In genomic region chr12:104985206-104985605, GRCh38 we compare ENCODE assay signal across 9 cellular contexts. TPM values are rescaled to one million over a fixed set of nuclear protein-coding genes. Genes with fewer than 3 reads are reported as not detected.
DNase-seq lines count a peak whose midpoint lies in the region; ATAC-seq, FAIRE-seq and TF ChIP-seq lines count a peak whose summit lies in the region.
"Had no signal": no experiment of that assay in that cellular context is flagged by ENCODE, and none has a peak within 500 bp of the region (broad histone marks: within the 10 kb centered on the region; RNA-seq: fewer than 3 reads in every experiment).

No MANE protein-coding gene starts in this region.

- WGBS in stomach, 5 donors, result 84 to 92% (median 91%) methylated on average over 4 of the region's 4 CpGs

- H3K4me3 Mint-ChIP-seq in activated CD4-positive, alpha-beta T cell treated with anti-CD3 and anti-CD28 coated beads, Interleukin-2, amount 10 ng/mL, durations not matched to agents 24 days and 14 days, result peak overlapping the region; percentile 89
- peak overlapping the region; percentile 86 for H3K4me3 Mint-ChIP-seq in astrocyte (ENCODE audit: unreplicated experiment)

- H3K4me3 ChIP-seq in astrocyte (ENCODE audit: insufficient read depth, low read depth, low read length), result no peak overlapping the region
- H3K4me3 ChIP-seq in gastrocnemius medialis, result peak overlapping the region in 3 of 4 donors; percentile 74 to 97 (median 87)
- peak overlapping the region in 2 of 4 donors; percentile 93 to 97 for H3K4me3 ChIP-seq in stomach

- H3K9me3 Mint-ChIP-seq in activated CD4-positive, alpha-beta T cell treated with anti-CD3 and anti-CD28 coated beads, Interleukin-2, amount 10 ng/mL, durations not matched to agents 24 days and 14 days, result no peaks in the 10 kb centered on the region
- no peaks in the 10 kb centered on the region for H3K9me3 Mint-ChIP-seq in astrocyte (ENCODE audit: unreplicated experiment)

- FAIRE-seq in astrocyte (lab: Jason Lieb, UNC), result no peak

- peaks cover 33% of the 10 kb centered on the region for H3K4me1 Mint-ChIP-seq in activated CD4-positive, alpha-beta T cell treated with anti-CD3 and anti-CD28 coated beads, Interleukin-2, amount 10 ng/mL, durations not matched to agents 24 days and 14 days
- peaks cover 10% of the 10 kb centered on the region for H3K4me1 Mint-ChIP-seq in astrocyte (ENCODE audit: low read depth, unreplicated experiment)

- no peak for DNase-seq in activated CD4-positive, alpha-beta T cell treated with anti-CD3 and anti-CD28 coated beads, Interleukin-2, amount 10 ng/mL, durations not matched to agents 24 days and 14 days
- no peak for DNase-seq in activated CD4-positive, alpha-beta T cell treated with anti-CD3 and anti-CD28 coated beads, Interleukin-2, amount 50 U/mL, for 1 hour
- DNase-seq in NCI-H146 treated with DMSO at 0.1 percent for 48 hours (lab: John Stamatoyannopoulos, UW; ENCODE audit: unreplicated experiment), result peak; percentile 7
- DNase-seq in astrocyte (ENCODE audit: low read depth), result no peak
- no peak for DNase-seq in gastrocnemius medialis
- DNase-seq in LoVo (ENCODE audit: low spot score), result no peak
- no peak for DNase-seq in stomach
- DNase-seq in CD1c-positive myeloid dendritic cell (ENCODE audit: extremely low spot score), result no peak
- DNase-seq: thyroid gland had no signal

- peaks cover 24% of the 10 kb centered on the region for H3K79me2 ChIP-seq in astrocyte (ENCODE audit: insufficient read depth, low read length)

- no peak overlapping the region for H3K9ac ChIP-seq in astrocyte (ENCODE audit: low read length)

- H3K27me3 Mint-ChIP-seq in activated CD4-positive, alpha-beta T cell treated with anti-CD3 and anti-CD28 coated beads, Interleukin-2, amount 10 ng/mL, durations not matched to agents 24 days and 14 days, result peaks cover 16% of the 10 kb centered on the region
- H3K27me3 Mint-ChIP-seq in astrocyte (ENCODE audit: low read depth, unreplicated experiment), result no peaks in the 10 kb centered on the region

- in situ Hi-C loops in gastrocnemius medialis (cut with MboI; ENCODE audit: low sequenced_read_pairs in 4 of 4), result no loop called here

- no peak overlapping the region for H2AFZ ChIP-seq in astrocyte (ENCODE audit: low read depth, low read length)

- H3K27me3 ChIP-seq in astrocyte (ENCODE audit: insufficient read depth, low read length) (no peaks in the 10 kb centered on the region), gastrocnemius medialis (no peaks in the 10 kb centered on the region), stomach (no peaks in the 10 kb centered on the region)
- H3K27me3 ChIP-seq: thyroid gland had no signal

- H3K4me2 ChIP-seq in astrocyte (ENCODE audit: low read length), result peak overlapping the region; percentile 93

- no peak overlapping the region for H3K27ac ChIP-seq in astrocyte (ENCODE audit: low read depth, low read length)
- H3K27ac ChIP-seq in gastrocnemius medialis, result no peak overlapping the region
- H3K27ac ChIP-seq in stomach, result no peak overlapping the region
- H3K27ac ChIP-seq: thyroid gland had no signal

- peaks cover 28% of the 10 kb centered on the region for H3K36me3 Mint-ChIP-seq in activated CD4-positive, alpha-beta T cell treated with anti-CD3 and anti-CD28 coated beads, Interleukin-2, amount 10 ng/mL, durations not matched to agents 24 days and 14 days (ENCODE audit: low read depth)
- peaks cover 10% of the 10 kb centered on the region for H3K36me3 Mint-ChIP-seq in astrocyte (ENCODE audit: low read depth, unreplicated experiment)

- no peak for TF ChIP-seq EP300 in stomach (IDR thresholded peaks at IDR 0.05)

- ATAC-seq in gastrocnemius medialis, result no peak

- no peak overlapping the region for H3K27ac Mint-ChIP-seq in activated CD4-positive, alpha-beta T cell treated with anti-CD3 and anti-CD28 coated beads, Interleukin-2, amount 10 ng/mL, durations not matched to agents 24 days and 14 days
- H3K27ac Mint-ChIP-seq in astrocyte (ENCODE audit: unreplicated experiment), result no peak overlapping the region

- H3K9me3 ChIP-seq in astrocyte (ENCODE audit: insufficient read depth, low read depth, low read length), result no peaks in the 10 kb centered on the region
- H3K9me3 ChIP-seq in gastrocnemius medialis, result no peaks in the 10 kb centered on the region
- H3K9me3 ChIP-seq in stomach, result no peaks in the 10 kb centered on the region
- H3K9me3 ChIP-seq: thyroid gland had no signal

- peaks cover 14% of the 10 kb centered on the region for H4K20me1 ChIP-seq in astrocyte (ENCODE audit: insufficient read depth, low read length)

- TF ChIP-seq CTCF in astrocyte (IDR thresholded peaks at IDR 0.05; ENCODE audit: insufficient read depth, low read depth, low read length) (no peak), gastrocnemius medialis (IDR thresholded peaks at IDR 0.05 in 4 of 5, conservative IDR thresholded peaks at IDR 0.05 in 1 of 5) (no peak), stomach (IDR thresholded peaks at IDR 0.05) (no peak)

- H3K4me1 ChIP-seq in astrocyte (ENCODE audit: insufficient read depth, low read length) (peaks cover 13% of the 10 kb centered on the region), gastrocnemius medialis (peaks cover 11 to 16% of the 10 kb centered on the region in 2 donors), stomach (peaks cover 3 to 34% (median 25%) of the 10 kb centered on the region in 4 donors)

- TF ChIP-seq POLR2A in gastrocnemius medialis (IDR thresholded peaks at IDR 0.05), result no peak
- TF ChIP-seq POLR2A in stomach (IDR thresholded peaks at IDR 0.05), result no peak

- intact Hi-C loops in activated CD4-positive, alpha-beta T cell treated with anti-CD3 and anti-CD28 coated beads, Interleukin-2, amount 10 ng/mL, durations not matched to agents 24 days and 14 days (cut with micrococcal nuclease), result loop anchor here (5.0 kb wide), 1 partner anchor 303 kb away; no protein-coding TSS in a partner anchor
- intact Hi-C loops in gastrocnemius medialis (cut with DNase I; ENCODE audit: low total_unique reads), result loop anchor here (5.0 kb wide), 1 partner anchor 252 kb away; the partner anchor contains the start of gene APPL2
- intact Hi-C loops in stomach (cut with DNase I; ENCODE audit: low total_unique reads), result no loop called here

- H3K36me3 ChIP-seq in astrocyte (ENCODE audit: insufficient read depth, low read length) (peaks cover 6% of the 10 kb centered on the region), gastrocnemius medialis (no peaks in the 10 kb centered on the region), stomach (peaks cover 2 to 14% (median 9%) of the 10 kb centered on the region in 4 donors)
- H3K36me3 ChIP-seq: thyroid gland had no signal

RNA-seq across cellular contexts. Expression of gene NOPCHAP1, which starts 0.9 kb away (rescaled TPM):
- 39.8 and 41.3 TPM in 2 replicates for total RNA-seq in activated CD4-positive, alpha-beta T cell treated with anti-CD3 and anti-CD28 coated beads, Interleukin-2, amount 10 ng/mL, durations not matched to agents 24 days and 14 days
- 22.3 and 26.8 TPM in 2 replicates for total RNA-seq in astrocyte
- total RNA-seq in gastrocnemius medialis, result 1 to 10 TPM; 2.5 to 5.0 (median 3.3) TPM
- 10 to 100 TPM in 1 of 5 donors, 1 to 10 TPM in 4; 2.6 to 29.8 (median 4.6) TPM for total RNA-seq in stomach
- polyA plus RNA-seq in stomach, result 10 to 100 TPM; 14.2 to 18.1 (median 15.9) TPM

RNA-seq across cellular contexts. Expression of gene SLC41A2, which starts 27.1 kb away (rescaled TPM):
- 11.5 and 12.3 TPM in 2 replicates for total RNA-seq in activated CD4-positive, alpha-beta T cell treated with anti-CD3 and anti-CD28 coated beads, Interleukin-2, amount 10 ng/mL, durations not matched to agents 24 days and 14 days
- total RNA-seq in astrocyte (34.8 and 35.6 TPM in 2 replicates), gastrocnemius medialis (1 to 10 TPM in 2 of 4 donors, under 1 TPM in 2; 0.35 to 4.5 (median 0.83) TPM), stomach (100 to 1,000 TPM in 4 of 5 donors, 10 to 100 TPM in 1; 26.8 to 208 (median 181) TPM)
- polyA plus RNA-seq in stomach, result 10 to 100 TPM in 2 of 3 donors, 1 to 10 TPM in 1; 5.4 to 23.2 (median 14.8) TPM
